In the genomic region with DNA sequence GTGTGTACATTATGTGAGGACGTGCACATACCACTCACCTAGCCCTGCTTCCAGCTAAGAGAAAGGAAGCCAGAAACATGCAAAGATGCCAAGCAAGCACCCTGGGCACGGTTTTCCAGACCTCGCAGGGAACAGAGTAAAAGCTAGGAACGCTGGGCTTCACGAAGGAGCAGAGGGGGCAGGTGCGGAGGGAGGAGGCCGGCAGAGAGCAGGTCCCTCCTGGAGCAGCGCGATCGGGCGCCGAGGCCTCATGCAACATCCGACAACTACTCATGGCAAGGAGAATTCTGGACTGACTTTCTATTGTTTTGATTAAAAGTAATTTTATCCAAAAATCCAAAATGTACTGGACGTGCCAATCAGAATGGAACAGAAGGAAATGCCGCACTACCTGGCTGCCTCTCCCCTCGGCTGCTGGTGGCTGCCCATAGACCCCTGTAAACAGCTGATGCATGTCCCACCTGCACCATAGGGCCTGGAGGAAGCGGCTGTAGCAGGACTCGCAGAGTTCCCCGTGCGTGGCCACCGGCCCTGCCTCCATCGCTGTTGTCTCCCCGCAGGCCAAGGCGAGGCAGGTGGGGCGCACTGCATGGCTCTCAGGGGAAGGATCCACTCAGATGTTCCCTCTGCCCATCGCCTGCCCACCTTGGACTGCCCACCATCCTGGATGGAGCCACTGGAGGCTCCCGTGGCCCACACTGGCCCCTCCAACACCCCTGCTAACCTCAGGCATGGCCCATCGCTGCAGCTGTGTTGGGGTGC, we compare ENCODE assay signal across 23 cellular contexts.
DNase-seq lines count a peak whose midpoint lies in the region; ATAC-seq and TF ChIP-seq lines count a peak whose summit lies in the region.
"Had no signal": no experiment of that assay in that cellular context is flagged by ENCODE, and none has a peak within 500 bp of the region (broad histone marks: within the 10 kb centered on the region; RNA-seq: fewer than 3 reads in every experiment).

No MANE protein-coding gene starts in this region.

- peaks cover 4% of the 10 kb centered on the region for H3K36me3 Mint-ChIP-seq in CD4-positive, CD25-positive, alpha-beta regulatory T cell
- no peaks in the 10 kb centered on the region for H3K36me3 Mint-ChIP-seq in effector memory CD8-positive, alpha-beta T cell (ENCODE audit: insufficient read depth)
- H3K36me3 Mint-ChIP-seq: mesothelial cell of epicardium; stimulated activated naive B cell treated with anti-CD40 and anti-IgM and Interleukin-4, amounts not matched to agents 10 μg/mL and 1 μg/mL and 100 μg/mL, for 72 hours had no signal

- ATAC-seq in CD4-positive, CD25-positive, alpha-beta regulatory T cell (ENCODE audit: low read depth in 2 of 2) = no peak
- ATAC-seq in effector memory CD8-positive, alpha-beta T cell (replicated peaks) = no peak
- no peak for ATAC-seq in GM19395 (IDR thresholded peaks at IDR 0.05; ENCODE audit: unreplicated experiment)
- ATAC-seq: Right ventricle myocardium inferior; SK-N-SH treated with all-trans-retinoic acid at 6 μM for 48 hours; stimulated activated naive B cell treated with anti-CD40 and anti-IgM and Interleukin-4, amounts not matched to agents 10 μg/mL and 1 μg/mL and 100 μg/mL, for 72 hours had no signal

- peak overlapping the region; percentile 87 to 93 (median 91) for H3K27ac Mint-ChIP-seq in CD4-positive, CD25-positive, alpha-beta regulatory T cell
- peak overlapping the region; percentile 85 to 92 for H3K27ac Mint-ChIP-seq in effector memory CD8-positive, alpha-beta T cell
- H3K27ac Mint-ChIP-seq: mesothelial cell of epicardium had no signal

- H3K36me3 ChIP-seq in CD4-positive, CD25-positive, alpha-beta regulatory T cell (ENCODE audit: control insufficient read depth, insufficient read depth, low read length) = no peaks in the 10 kb centered on the region
- H3K36me3 ChIP-seq in neutrophil (no peaks in the 10 kb centered on the region), SJCRH30 (no peaks in the 10 kb centered on the region)
- H3K36me3 ChIP-seq: adrenal gland, HAP-1 had no signal

- H3K9me3 ChIP-seq in CD4-positive, CD25-positive, alpha-beta regulatory T cell (ENCODE audit: control insufficient read depth in 2 of 2, low read length in 2 of 2) = no peaks in the 10 kb centered on the region
- H3K9me3 ChIP-seq in neutrophil (no peaks in the 10 kb centered on the region), SJCRH30 (replicated peaks) (no peaks in the 10 kb centered on the region)
- H3K9me3 ChIP-seq: adrenal gland, HAP-1 had no signal

- H3K4me1 Mint-ChIP-seq in CD4-positive, CD25-positive, alpha-beta regulatory T cell = peaks cover 5 to 60% (median 22%) of the 10 kb centered on the region in 4 donors
- peaks cover 21 to 31% of the 10 kb centered on the region in 2 donors for H3K4me1 Mint-ChIP-seq in effector memory CD8-positive, alpha-beta T cell (ENCODE audit: low read depth in 2 of 2)

- H3K4me1 ChIP-seq in CD4-positive, CD25-positive, alpha-beta regulatory T cell (ENCODE audit: control insufficient read depth, insufficient read depth, low read length, poor library complexity, severe bottlenecking) = peaks cover 40% of the 10 kb centered on the region
- H3K4me1 ChIP-seq in neutrophil (ENCODE audit: control insufficient read depth in 1 of 2, insufficient read depth in 1 of 2, low read depth in 1 of 2, low read length in 1 of 2) = peaks cover 39 to 44% of the 10 kb centered on the region in 2 experiments
- H3K4me1 ChIP-seq in SJCRH30 = no peaks in the 10 kb centered on the region
- H3K4me1 ChIP-seq: HAP-1 had no signal

- peak overlapping the region in 2 of 4 donors; percentile 69 to 74 for H3K4me3 Mint-ChIP-seq in CD4-positive, CD25-positive, alpha-beta regulatory T cell
- no peak overlapping the region for H3K4me3 Mint-ChIP-seq in effector memory CD8-positive, alpha-beta T cell
- H3K4me3 Mint-ChIP-seq: mesothelial cell of epicardium had no signal

- H3K4me3 ChIP-seq in CD4-positive, CD25-positive, alpha-beta regulatory T cell (ENCODE audit: low read depth, low read length) = no peak overlapping the region
- H3K4me3 ChIP-seq in neutrophil (ENCODE audit: low read depth in 1 of 2, low read length in 1 of 2) = no peak overlapping the region
- H3K4me3 ChIP-seq in SJCRH30 = no peak overlapping the region
- H3K4me3 ChIP-seq: adrenal gland, dorsolateral prefrontal cortex, HAP-1 had no signal

- no peak for DNase-seq in CD4-positive, CD25-positive, alpha-beta regulatory T cell
- DNase-seq in D341Med (ENCODE audit: low spot score) (peak; percentile 20), DMS79 (lab: John Stamatoyannopoulos, UW) (no peak), SJCRH30 (no peak)
- DNase-seq in effector memory CD8-positive, alpha-beta T cell = no peak
- DNase-seq: activated CD4-positive, alpha-beta T cell treated with anti-CD3 and anti-CD28 coated beads for 1 hour; activated gamma-delta T cell; adrenal gland; DMS 273 treated with DMSO at 0.1 percent for 48 hours; dorsolateral prefrontal cortex; EL; NCI-H2029 treated with DMSO at 0.1 percent for 48 hours; NCI-H526 treated with DMSO at 0.1 percent for 48 hours; stimulated activated naive B cell treated with anti-CD40 and anti-IgM and Interleukin-4, amounts not matched to agents 10 μg/mL and 1 μg/mL and 100 μg/mL, for 72 hours; substantia nigra; T-helper 2 cell; trophoblast cell had no signal

- H3K9me3 Mint-ChIP-seq in CD4-positive, CD25-positive, alpha-beta regulatory T cell = peaks cover 0 to 4% (median 0%) of the 10 kb centered on the region in 7 donors
- no peaks in the 10 kb centered on the region for H3K9me3 Mint-ChIP-seq in effector memory CD8-positive, alpha-beta T cell

- no peaks in the 10 kb centered on the region for H3K27me3 ChIP-seq in CD4-positive, CD25-positive, alpha-beta regulatory T cell (ENCODE audit: control insufficient read depth, insufficient read depth, low read length)
- H3K27me3 ChIP-seq in neutrophil = peaks cover 9% of the 10 kb centered on the region
- peaks cover 14% of the 10 kb centered on the region; the same call in 1 of the 2 replicates for H3K27me3 ChIP-seq in SJCRH30
- H3K27me3 ChIP-seq: adrenal gland had no signal

- no peak overlapping the region for H3K27ac ChIP-seq in CD4-positive, CD25-positive, alpha-beta regulatory T cell (ENCODE audit: insufficient read depth, low read length, poor library complexity, severe bottlenecking)
- H3K27ac ChIP-seq in neutrophil (peak overlapping the region; percentile 99), SJCRH30 (no peak overlapping the region)
- H3K27ac ChIP-seq: adrenal gland, dorsolateral prefrontal cortex had no signal

- TF ChIP-seq CTCF in neutrophil (IDR thresholded peaks at IDR 0.05) = no peak

- H3K27me3 Mint-ChIP-seq in CD4-positive, CD25-positive, alpha-beta regulatory T cell = peaks cover 10% of the 10 kb centered on the region
- peaks cover 0 to 16% of the 10 kb centered on the region in 2 donors for H3K27me3 Mint-ChIP-seq in effector memory CD8-positive, alpha-beta T cell
